23 cellular contexts compared by ENCODE assay signal in genomic region chrX:121987163-121987562, GRCh38.
DNase-seq lines count a peak whose midpoint lies in the region; FAIRE-seq and TF ChIP-seq lines count a peak whose summit lies in the region.
"Had no signal": no experiment of that assay in that cellular context is flagged by ENCODE, and none has a peak within 500 bp of the region (broad histone marks: within the 10 kb centered on the region; RNA-seq: fewer than 3 reads in every experiment).

No MANE protein-coding gene starts in this region.

- H3K4me3 ChIP-seq in astrocyte (ENCODE audit: insufficient read depth, low read depth, low read length), result no peak overlapping the region
- no peak overlapping the region for H3K4me3 ChIP-seq in fibroblast of villous mesenchyme (ENCODE audit: low read depth, low read length)
- H3K4me3 ChIP-seq: hepatocyte, mucosa of descending colon had no signal

- H3K4me3 Mint-ChIP-seq in astrocyte (ENCODE audit: unreplicated experiment) (no peak overlapping the region), endothelial cell (ENCODE audit: unreplicated experiment) (no peak overlapping the region)
- H3K4me3 Mint-ChIP-seq: activated naive CD4-positive, alpha-beta T cell treated with anti-CD3 and anti-CD28 coated beads, Interleukin-2, amount 50 U/mL, for 24 hours; CD4-positive, alpha-beta memory T cell; effector memory CD8-positive, alpha-beta T cell; IgD-negative memory B cell; nephron progenitor cell; T-helper 2 cell treated with Interferon-gamma antibody and Interleukin-4, amounts not matched to agents 5 μg/mL and 100 μg/mL, for 36 hours had no signal

- H3K9me3 Mint-ChIP-seq in astrocyte (ENCODE audit: unreplicated experiment) (no peaks in the 10 kb centered on the region), endothelial cell (ENCODE audit: unreplicated experiment) (no peaks in the 10 kb centered on the region)
- H3K9me3 Mint-ChIP-seq: activated naive CD4-positive, alpha-beta T cell treated with anti-CD3 and anti-CD28 coated beads, Interleukin-2, amount 50 U/mL, for 24 hours; effector memory CD8-positive, alpha-beta T cell; T-helper 2 cell treated with Interferon-gamma antibody and Interleukin-4, amounts not matched to agents 5 μg/mL and 100 μg/mL, for 36 hours had no signal

- no peaks in the 10 kb centered on the region for H3K27me3 Mint-ChIP-seq in astrocyte (ENCODE audit: low read depth, unreplicated experiment)
- no peaks in the 10 kb centered on the region for H3K27me3 Mint-ChIP-seq in endothelial cell (ENCODE audit: unreplicated experiment)
- H3K27me3 Mint-ChIP-seq: activated naive CD4-positive, alpha-beta T cell treated with anti-CD3 and anti-CD28 coated beads, Interleukin-2, amount 50 U/mL, for 24 hours; CD4-positive, alpha-beta memory T cell; effector memory CD8-positive, alpha-beta T cell; IgD-negative memory B cell had no signal

- no peaks in the 10 kb centered on the region for H3K9me3 ChIP-seq in astrocyte (ENCODE audit: insufficient read depth, low read depth, low read length)
- H3K9me3 ChIP-seq: mucosa of descending colon had no signal

- no peaks in the 10 kb centered on the region for H3K36me3 Mint-ChIP-seq in astrocyte (ENCODE audit: low read depth, unreplicated experiment)
- H3K36me3 Mint-ChIP-seq in endothelial cell (ENCODE audit: low read depth, unreplicated experiment), result no peaks in the 10 kb centered on the region
- H3K36me3 Mint-ChIP-seq: activated naive CD4-positive, alpha-beta T cell treated with anti-CD3 and anti-CD28 coated beads, Interleukin-2, amount 50 U/mL, for 24 hours; CD4-positive, alpha-beta memory T cell; IgD-negative memory B cell had no signal

- no peaks in the 10 kb centered on the region for H4K20me1 ChIP-seq in astrocyte (ENCODE audit: insufficient read depth, low read length)

- H3K4me2 ChIP-seq in astrocyte (ENCODE audit: low read length), result no peak overlapping the region
- H3K4me2 ChIP-seq: hepatocyte had no signal

- no peak for FAIRE-seq in astrocyte (lab: Jason Lieb, UNC)

- no peaks in the 10 kb centered on the region for H3K79me2 ChIP-seq in astrocyte (ENCODE audit: insufficient read depth, low read length)
- H3K79me2 ChIP-seq: hepatocyte had no signal

- no peak overlapping the region for H3K9ac ChIP-seq in astrocyte (ENCODE audit: low read length)

- TF ChIP-seq CTCF in AG09319 (IDR thresholded peaks at IDR 0.05; ENCODE audit: low read depth, low read length), result no peak
- no peak for TF ChIP-seq CTCF in astrocyte (IDR thresholded peaks at IDR 0.05; ENCODE audit: insufficient read depth, low read depth, low read length)
- TF ChIP-seq CTCF in fibroblast of villous mesenchyme (IDR thresholded peaks at IDR 0.05; ENCODE audit: insufficient read depth, low read depth, low read length), result no peak
- no peak for TF ChIP-seq CTCF in endothelial cell (IDR thresholded peaks at IDR 0.05; ENCODE audit: unreplicated experiment)

- H3K27ac ChIP-seq in astrocyte (ENCODE audit: low read depth, low read length), result no peak overlapping the region
- H3K27ac ChIP-seq: foreskin keratinocyte, hepatocyte had no signal

- TF ChIP-seq POLR2A in erythroblast (IDR thresholded peaks at IDR 0.05; ENCODE audit: low read length), result no peak

- no peak overlapping the region for H3K27ac Mint-ChIP-seq in astrocyte (ENCODE audit: unreplicated experiment)
- no peak overlapping the region for H3K27ac Mint-ChIP-seq in endothelial cell (ENCODE audit: unreplicated experiment)
- H3K27ac Mint-ChIP-seq: activated naive CD4-positive, alpha-beta T cell treated with anti-CD3 and anti-CD28 coated beads, Interleukin-2, amount 50 U/mL, for 24 hours; CD4-positive, alpha-beta memory T cell; effector memory CD8-positive, alpha-beta T cell; IgD-negative memory B cell; nephron progenitor cell; T-helper 2 cell treated with Interferon-gamma antibody and Interleukin-4, amounts not matched to agents 5 μg/mL and 100 μg/mL, for 36 hours had no signal

- H3K4me1 Mint-ChIP-seq in astrocyte (ENCODE audit: low read depth, unreplicated experiment), result no peaks in the 10 kb centered on the region
- H3K4me1 Mint-ChIP-seq in endothelial cell (ENCODE audit: unreplicated experiment), result no peaks in the 10 kb centered on the region
- H3K4me1 Mint-ChIP-seq: activated naive CD4-positive, alpha-beta T cell treated with anti-CD3 and anti-CD28 coated beads, Interleukin-2, amount 50 U/mL, for 24 hours; CD4-positive, alpha-beta memory T cell; IgD-negative memory B cell; nephron progenitor cell had no signal

- no peaks in the 10 kb centered on the region for H3K27me3 ChIP-seq in astrocyte (ENCODE audit: insufficient read depth, low read length)
- H3K27me3 ChIP-seq: foreskin keratinocyte, hepatocyte had no signal

- no peaks in the 10 kb centered on the region for H3K4me1 ChIP-seq in astrocyte (ENCODE audit: insufficient read depth, low read length)
- H3K4me1 ChIP-seq: foreskin keratinocyte had no signal

- no peaks in the 10 kb centered on the region for H3K36me3 ChIP-seq in astrocyte (ENCODE audit: insufficient read depth, low read length)

- DNase-seq in AG09319 (ENCODE audit: extremely low read depth, low read depth), result peak; percentile 48
- DNase-seq in H4 (ENCODE audit: low spot score), result peak; percentile 7
- peak; percentile 55 for DNase-seq in astrocyte (ENCODE audit: low read depth)
- peak; percentile 63 for DNase-seq in fibroblast of villous mesenchyme (ENCODE audit: low read depth)
- no peak for DNase-seq in A172 (ENCODE audit: low spot score)
- DNase-seq in endothelial cell (ENCODE audit: low spot score), result no peak
- DNase-seq in HuH-7 (ENCODE audit: low spot score), result no peak
- DNase-seq in erythroblast (lab: John Stamatoyannopoulos, UW), result no peak
- DNase-seq: CD4-positive, alpha-beta memory T cell; effector memory CD8-positive, alpha-beta T cell; left ventricle myocardium superior; mucosa of descending colon; NCI-H1105 treated with DMSO at 0.1 percent for 48 hours; NCI-H510A treated with DMSO at 0.1 percent for 48 hours; nephron progenitor cell; posterior cingulate gyrus; RPMI8226; substantia nigra had no signal

- H2AFZ ChIP-seq in astrocyte (ENCODE audit: low read depth, low read length), result no peak overlapping the region
- H2AFZ ChIP-seq: hepatocyte had no signal

Comparison
In these comparisons a context has a peak if more than half of its experiments do, and no peak if none do; other contexts are left out.
1. DNase-seq: peak in AG09319 (single experiment), H4 (single experiment), astrocyte (single experiment) and fibroblast of villous mesenchyme (single experiment); none in A172 (single experiment), endothelial cell (single experiment), HuH-7 (single experiment) and erythroblast (0 of 2).